In genomic region chrX:46953597-46953996, GRCh38 we compare ENCODE assay signal across 1 cellular context.
TF ChIP-seq lines count a peak whose summit lies in the region.

No MANE protein-coding gene starts in this region.

TF ChIP-seq in GM12878, 131 proteins besides CTCF, POLR2A, EP300 and RAD21 (continued from another document):
- no peak for TF ChIP-seq E2F8 (IDR thresholded peaks at IDR 0.05; ENCODE audit: low read depth, partially characterized antibody)
TF ChIP-seq in GM12878: peak in this region for 1.
